In genomic region chr9:14584571-14584970, GRCh38 we compare ENCODE assay signal across 18 cellular contexts.
DNase-seq lines count a peak whose midpoint lies in the region; ATAC-seq, FAIRE-seq and TF ChIP-seq lines count a peak whose summit lies in the region.
"Had no signal": no experiment of that assay in that cellular context is flagged by ENCODE, and none has a peak within 500 bp of the region (broad histone marks: within the 10 kb centered on the region; RNA-seq: fewer than 3 reads in every experiment).

No MANE protein-coding gene starts in this region.

- no peak overlapping the region for H3K23ac ChIP-seq in mesenchymal stem cell (ENCODE audit: low read length in 2 of 2)

- no peak overlapping the region for H4K91ac ChIP-seq in mesenchymal stem cell (ENCODE audit: low read length)

- BruUV-seq in endothelial cell of umbilical vein (replicated peaks; lab: Mats Ljungman, UMichigan) = TSS peak; percentile 1

- TF ChIP-seq CTCF in endothelial cell of umbilical vein (IDR thresholded peaks at IDR 0.05; ENCODE audit: extremely low read depth in 1 of 2, insufficient read depth in 1 of 2, low read depth in 1 of 2, low read length in 2 of 2) = no peak

- H3K9ac ChIP-seq in endothelial cell of umbilical vein (replicated peaks; ENCODE audit: extremely low read depth, insufficient read depth, low read length) (no peak overlapping the region), mesenchymal stem cell (ENCODE audit: low read length) (no peak overlapping the region)
- H3K9ac ChIP-seq: BLaER1, GM23248 had no signal

- ATAC-seq in HG02973 (IDR thresholded peaks at IDR 0.05; ENCODE audit: unreplicated experiment) = no peak

- POLR2A ChIA-PET in endothelial cell of umbilical vein (lab: Charles Lee) = interaction anchor here (0.6 kb wide), 1 partner anchor 132 kb away, joined by 3 read pairs; no protein-coding TSS in a partner anchor

- peak; percentile 72 for FAIRE-seq in GM12891 (lab: Jason Lieb, UNC)
- FAIRE-seq in endothelial cell of umbilical vein (lab: Jason Lieb, UNC) = no peak
- no peak for FAIRE-seq in urothelium cell line (lab: Jason Lieb, UNC)
- FAIRE-seq: GM12878, HTR-8/SVneo had no signal

- H2AK5ac ChIP-seq in mesenchymal stem cell (ENCODE audit: low read length, severe bottlenecking) = no peak overlapping the region

- H2BK12ac ChIP-seq in mesenchymal stem cell (ENCODE audit: low read length in 2 of 2) = no peak overlapping the region

- H3K36me3 ChIP-seq in endothelial cell of umbilical vein (ENCODE audit: control insufficient read depth in 2 of 2, extremely low read depth in 1 of 2, insufficient read depth in 2 of 2, low read length in 2 of 2) (no peaks in the 10 kb centered on the region), mesenchymal stem cell (ENCODE audit: control insufficient read depth in 1 of 2, insufficient read depth in 2 of 2, low read depth in 1 of 2, low read length in 2 of 2) (no peaks in the 10 kb centered on the region)
- H3K36me3 ChIP-seq: BLaER1, HAP-1 had no signal

- no peaks in the 10 kb centered on the region for H3K9me1 ChIP-seq in endothelial cell of umbilical vein (replicated peaks; ENCODE audit: control insufficient read depth, extremely low read depth, insufficient read depth, low read length)

- H3K27ac ChIP-seq in endothelial cell of umbilical vein (ENCODE audit: insufficient read depth, low read depth, low read length) (no peak overlapping the region), mesenchymal stem cell (ENCODE audit: low read length, poor library complexity, severe bottlenecking) (no peak overlapping the region)
- H3K27ac ChIP-seq: BLaER1, GM23248 had no signal

- dilution Hi-C loops in endothelial cell of umbilical vein (cut with MboI; ENCODE audit: extremely low pct_ligation_motif_present, low sequenced_read_pairs) = no loop called here

- H2BK5ac ChIP-seq in mesenchymal stem cell (ENCODE audit: low read depth, low read length, poor library complexity, severe bottlenecking) = no peak overlapping the region

- no peak overlapping the region for H3K4me3 ChIP-seq in endothelial cell of umbilical vein (replicated peaks in 1 of 3; ENCODE audit: insufficient read depth in 1 of 3, low read depth in 1 of 3, low read length in 3 of 3)
- no peak overlapping the region for H3K4me3 ChIP-seq in mesenchymal stem cell (ENCODE audit: insufficient read depth in 1 of 2, low read depth in 1 of 2, low read length in 2 of 2)
- H3K4me3 ChIP-seq: BLaER1, GM12878, GM23248, HAP-1 had no signal

- H3K79me1 ChIP-seq in mesenchymal stem cell (replicated peaks; ENCODE audit: low read length, poor library complexity, severe bottlenecking) = no peaks in the 10 kb centered on the region

- no peak overlapping the region for H3K14ac ChIP-seq in mesenchymal stem cell (ENCODE audit: low read length in 2 of 2)

- H3K4me1 ChIP-seq in endothelial cell of umbilical vein (ENCODE audit: control insufficient read depth, extremely low read depth, insufficient read depth, low read length) (no peaks in the 10 kb centered on the region), mesenchymal stem cell (ENCODE audit: control insufficient read depth, insufficient read depth, low read depth, low read length) (no peaks in the 10 kb centered on the region)
- H3K4me1 ChIP-seq: BLaER1, HAP-1 had no signal

- H3K27me3 ChIP-seq in endothelial cell of umbilical vein (ENCODE audit: control insufficient read depth in 2 of 2, insufficient read depth in 2 of 2, low read length in 2 of 2) (no peaks in the 10 kb centered on the region), mesenchymal stem cell (ENCODE audit: control insufficient read depth in 1 of 2, insufficient read depth in 1 of 2, low read length in 2 of 2) (no peaks in the 10 kb centered on the region)
- H3K27me3 ChIP-seq: BLaER1 had no signal

- no peak overlapping the region for H2BK120ac ChIP-seq in mesenchymal stem cell (ENCODE audit: low read depth, low read length)

- H3K9me3 ChIP-seq in endothelial cell of umbilical vein (replicated peaks; ENCODE audit: control insufficient read depth, insufficient read depth, low read length) = no peaks in the 10 kb centered on the region
- peaks cover 9% of the 10 kb centered on the region for H3K9me3 ChIP-seq in mesenchymal stem cell (ENCODE audit: control insufficient read depth, low read length)
- H3K9me3 ChIP-seq: HAP-1 had no signal

- no peaks in the 10 kb centered on the region for H4K20me1 ChIP-seq in endothelial cell of umbilical vein (replicated peaks; ENCODE audit: control insufficient read depth, extremely low read depth, insufficient read depth, low read length)
- H4K20me1 ChIP-seq: BLaER1 had no signal

- H2AFZ ChIP-seq in endothelial cell of umbilical vein (ENCODE audit: low read depth, low read length) = no peak overlapping the region
- H2AFZ ChIP-seq in mesenchymal stem cell (ENCODE audit: low read depth, low read length) = no peak overlapping the region
- H2AFZ ChIP-seq: GM23248 had no signal

- H3K79me2 ChIP-seq in endothelial cell of umbilical vein (ENCODE audit: control insufficient read depth, insufficient read depth, low read length) = no peaks in the 10 kb centered on the region

- WGBS in mesenchymal stem cell = 83% methylated on average over 2 of the region's 4 CpGs

- TF ChIP-seq POLR2A in GM12891 (IDR thresholded peaks at IDR 0.05; ENCODE audit: low read depth, low read length) (no peak), endothelial cell of umbilical vein (IDR thresholded peaks at IDR 0.05; ENCODE audit: low read depth, low read length) (no peak)

- H3K4me2 ChIP-seq in endothelial cell of umbilical vein (ENCODE audit: insufficient read depth, low read length) (no peak overlapping the region), mesenchymal stem cell (ENCODE audit: low read length, poor library complexity, severe bottlenecking) (no peak overlapping the region)
- H3K4me2 ChIP-seq: BLaER1 had no signal

- H2BK15ac ChIP-seq in mesenchymal stem cell (ENCODE audit: low read depth, poor library complexity, severe bottlenecking) = no peak overlapping the region

- no peak overlapping the region for H4K8ac ChIP-seq in mesenchymal stem cell (ENCODE audit: low read length)

- intact Hi-C loops in endothelial cell of umbilical vein (cut with micrococcal nuclease) = no loop called here

- no peak for DNase-seq in GM12891 (ENCODE audit: insufficient read length, low spot score)
- DNase-seq in NCI-H774 (lab: John Stamatoyannopoulos, UW) = peak; percentile 18
- DNase-seq in endothelial cell of umbilical vein (ENCODE audit: low read depth, low spot score) = no peak
- DNase-seq in mesenchymal stem cell = peak; percentile 60
- no peak for DNase-seq in dermis blood vessel endothelial cell
- DNase-seq in urothelium cell line (ENCODE audit: low spot score) = no peak
- DNase-seq: 8988T; CD4-positive, alpha-beta memory T cell; DMS153; DND-41; EL; GM23248; IMR-90 had no signal

- no peak overlapping the region for H3K4ac ChIP-seq in mesenchymal stem cell (ENCODE audit: low read depth in 1 of 2, low read length in 2 of 2)

- no peak overlapping the region for H3K18ac ChIP-seq in mesenchymal stem cell (ENCODE audit: low read depth in 1 of 2, low read length in 2 of 2)

- CTCF ChIA-PET in endothelial cell of umbilical vein (lab: Charles Lee) = interaction anchor here (1.6 kb wide), 1 partner anchor 9 kb away, joined by 5 read pairs; no protein-coding TSS in a partner anchor

TF ChIP-seq in GM12891, 5 proteins besides CTCF, POLR2A, EP300 and RAD21:
- TF ChIP-seq TAF1 (IDR thresholded peaks at IDR 0.05; ENCODE audit: low read depth, low read length) (no peak), SPI1 (IDR thresholded peaks at IDR 0.05; ENCODE audit: low read depth, low read length) (no peak), POLR2AphosphoS5 (IDR thresholded peaks at IDR 0.05; ENCODE audit: low read depth, low read length) (no peak), POU2F2 (IDR thresholded peaks at IDR 0.05; ENCODE audit: low read depth, low read length) (no peak), PAX5 (IDR thresholded peaks at IDR 0.05; ENCODE audit: insufficient read depth, low read length, severe bottlenecking) (no peak)

TF ChIP-seq in endothelial cell of umbilical vein, 7 proteins besides CTCF, POLR2A, EP300 and RAD21:
- TF ChIP-seq POLR2AphosphoS5 (IDR thresholded peaks at IDR 0.05; ENCODE audit: insufficient read depth, low read depth, low read length) (no peak), EZH2 (IDR thresholded peaks at IDR 0.05; ENCODE audit: borderline replicate concordance, low read depth, low read length, severe bottlenecking) (no peak), FOS (IDR thresholded peaks at IDR 0.05; ENCODE audit: borderline replicate concordance, insufficient read depth, low read length) (no peak), JUN (IDR thresholded peaks at IDR 0.05; ENCODE audit: borderline replicate concordance, insufficient read depth, insufficient read length, low read depth) (no peak), MYC (IDR thresholded peaks at IDR 0.05; ENCODE audit: low read depth, low read length) (no peak), GATA2 (IDR thresholded peaks at IDR 0.05; ENCODE audit: insufficient read depth, insufficient read length, low read depth, low read length) (no peak)
- TF ChIP-seq, protein P1, sequence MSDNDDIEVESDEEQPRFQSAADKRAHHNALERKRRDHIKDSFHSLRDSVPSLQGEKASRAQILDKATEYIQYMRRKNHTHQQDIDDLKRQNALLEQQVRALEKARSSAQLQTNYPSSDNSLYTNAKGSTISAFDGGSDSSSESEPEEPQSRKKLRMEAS (IDR thresholded peaks at IDR 0.05; ENCODE audit: insufficient read depth, insufficient read length) = no peak

Comparison
In these comparisons a context has a peak if more than half of its experiments do, and no peak if none do; other contexts are left out.
1. DNase-seq: peak in NCI-H774 (single experiment) and mesenchymal stem cell (single experiment); none in GM12891 (single experiment), endothelial cell of umbilical vein (single experiment), dermis blood vessel endothelial cell (single experiment) and urothelium cell line (single experiment).